ENCODE assay signal across 8 cellular contexts in the genomic region with DNA sequence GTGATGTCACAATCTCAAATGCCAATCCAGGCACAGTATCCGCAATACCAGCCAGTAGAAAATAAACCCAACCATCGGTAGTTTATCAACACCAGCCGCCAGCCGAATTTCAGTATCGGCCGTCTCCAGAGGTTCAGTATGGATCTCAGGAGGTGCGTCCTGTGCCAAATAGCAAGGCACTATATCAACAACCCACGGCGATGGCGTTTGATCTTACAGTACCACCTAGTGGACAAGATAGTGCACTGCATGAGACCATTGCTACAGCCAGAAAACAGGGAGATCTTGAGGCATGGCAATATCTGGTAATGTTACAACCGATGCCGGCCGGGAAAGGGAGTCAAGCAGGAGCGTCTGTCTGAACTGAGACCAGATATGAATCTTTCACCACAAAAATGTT.
DNase-seq lines count a peak whose midpoint lies in the region; ATAC-seq, FAIRE-seq and TF ChIP-seq lines count a peak whose summit lies in the region.
"Not testable (repeated sequence)": the region's sequence is repeated elsewhere in the genome, so short reads cannot be mapped to it uniquely, and the experiment has no call there.

No MANE protein-coding gene starts in this region.

- not testable (repeated sequence) for ATAC-seq in CD4-positive, alpha-beta T cell (ENCODE audit: poor library complexity); pancreas

- H3K36me3 Mint-ChIP-seq in CD4-positive, alpha-beta T cell (ENCODE audit: low read depth); activated naive CD4-positive, alpha-beta T cell treated with anti-CD3 and anti-CD28 coated beads, Interleukin-2, amount 10 ng/mL, durations not matched to agents 7 days and 5 days: not testable (repeated sequence)

- not testable (repeated sequence) for H3K27ac ChIP-seq in CD4-positive, alpha-beta T cell (ENCODE audit: low read depth, low read length); SJCRH30; endothelial cell of umbilical vein (ENCODE audit: insufficient read depth, low read depth, low read length); kidney (ENCODE audit: low read depth in 2 of 2, low read length in 2 of 2); pancreas; transverse colon

- intact Hi-C loops in CD4-positive, alpha-beta T cell (cut with DNase I, micrococcal nuclease); kidney (cut with DNase I); pancreas (cut with DNase I); transverse colon (cut with DNase I; ENCODE audit: low total_unique reads): not testable (repeated sequence)
- intact Hi-C loops in endothelial cell of umbilical vein (cut with micrococcal nuclease) = loop anchor here (10.0 kb wide), 2 partner anchors 125 to 495 kb away; no protein-coding TSS in a partner anchor

- CTCF ChIA-PET in CD4-positive, alpha-beta T cell (lab: Charles Lee) = interaction anchor here (1.3 kb wide), 1 partner anchor 127 kb away, joined by 5 read pairs; no protein-coding TSS in a partner anchor
- CTCF ChIA-PET in activated naive CD4-positive, alpha-beta T cell treated with anti-CD3 and anti-CD28 coated beads, Interleukin-2, amount 10 ng/mL, durations not matched to agents 7 days and 5 days (lab: Charles Lee) = interaction anchor here (1.2 kb wide), 1 partner anchor 128 kb away, joined by 6 read pairs; no protein-coding TSS in a partner anchor
- CTCF ChIA-PET in endothelial cell of umbilical vein (lab: Charles Lee) = interaction anchor here (1.1 kb wide), 1 partner anchor 128 kb away, joined by 3 read pairs; no protein-coding TSS in a partner anchor

- not testable (repeated sequence) for H3K4me1 Mint-ChIP-seq in CD4-positive, alpha-beta T cell (ENCODE audit: low read depth); activated naive CD4-positive, alpha-beta T cell treated with anti-CD3 and anti-CD28 coated beads, Interleukin-2, amount 10 ng/mL, durations not matched to agents 7 days and 5 days

- WGBS in pancreas, 2 donors = 15 to 17% methylated on average over 14 of the region's 14 CpGs
- 15% methylated on average over 14 of the region's 14 CpGs; no CpG with 5 or more reads in 1 of the 2 donors for WGBS in transverse colon (ENCODE audit: low coverage in 1 of 2), 2 donors

- not testable (repeated sequence) for FAIRE-seq in endothelial cell of umbilical vein (lab: Jason Lieb, UNC); pancreas (lab: Jason Lieb, UNC)
- peak; percentile 61 for FAIRE-seq in kidney (lab: Jason Lieb, UNC)

- dilution Hi-C loops in endothelial cell of umbilical vein (cut with MboI; ENCODE audit: extremely low pct_ligation_motif_present, low sequenced_read_pairs) = not testable (repeated sequence)

- H3K4me1 ChIP-seq in SJCRH30; endothelial cell of umbilical vein (ENCODE audit: control insufficient read depth, extremely low read depth, insufficient read depth, low read length); kidney (ENCODE audit: control insufficient read depth in 1 of 2, insufficient read depth in 1 of 2, low read depth in 1 of 2, low read length in 2 of 2); pancreas; transverse colon: not testable (repeated sequence)

- not testable (repeated sequence) for H3K4me3 Mint-ChIP-seq in CD4-positive, alpha-beta T cell; activated naive CD4-positive, alpha-beta T cell treated with anti-CD3 and anti-CD28 coated beads, Interleukin-2, amount 10 ng/mL, durations not matched to agents 7 days and 5 days

- H2AFZ ChIP-seq in endothelial cell of umbilical vein (ENCODE audit: low read depth, low read length) = not testable (repeated sequence)

- POLR2A ChIA-PET in CD4-positive, alpha-beta T cell (lab: Charles Lee); endothelial cell of umbilical vein (lab: Charles Lee): not testable (repeated sequence)

- TF ChIP-seq POLR2A in endothelial cell of umbilical vein (IDR thresholded peaks at IDR 0.05; ENCODE audit: low read depth, low read length); transverse colon (IDR thresholded peaks at IDR 0.05): not testable (repeated sequence)

- TF ChIP-seq EP300 in transverse colon (IDR thresholded peaks at IDR 0.05; ENCODE audit: low read depth) = not testable (repeated sequence)

- peak in 3 of 10 experiments; percentile 6 to 9 (median 8) for DNase-seq in CD4-positive, alpha-beta T cell
- DNase-seq in HK-2 (ENCODE audit: unreplicated experiment) (peak; percentile 0), SJCRH30 (peak; percentile 2 to 4), pancreas (peak in 1 of 6 donors; percentile 20), transverse colon (peak; percentile 9)
- DNase-seq in activated naive CD4-positive, alpha-beta T cell treated with anti-CD3 and anti-CD28 coated beads, Interleukin-2, amount 10 ng/mL, durations not matched to agents 7 days and 5 days = peak; percentile 23
- DNase-seq in endothelial cell of umbilical vein (ENCODE audit: low read depth, low spot score); kidney: not testable (repeated sequence)

- not testable (repeated sequence) for H3K9me3 ChIP-seq in CD4-positive, alpha-beta T cell (ENCODE audit: control insufficient read depth, low read length); SJCRH30 (replicated peaks); endothelial cell of umbilical vein (replicated peaks; ENCODE audit: control insufficient read depth, insufficient read depth, low read length); kidney (ENCODE audit: control insufficient read depth in 1 of 2, low read length in 2 of 2); pancreas; transverse colon

- not testable (repeated sequence) for H3K9me3 Mint-ChIP-seq in CD4-positive, alpha-beta T cell; activated naive CD4-positive, alpha-beta T cell treated with anti-CD3 and anti-CD28 coated beads, Interleukin-2, amount 10 ng/mL, durations not matched to agents 7 days and 5 days

- not testable (repeated sequence) for BruUV-seq in endothelial cell of umbilical vein (replicated peaks; lab: Mats Ljungman, UMichigan)

- not testable (repeated sequence) for H3K27me3 Mint-ChIP-seq in CD4-positive, alpha-beta T cell; activated naive CD4-positive, alpha-beta T cell treated with anti-CD3 and anti-CD28 coated beads, Interleukin-2, amount 10 ng/mL, durations not matched to agents 7 days and 5 days

- in situ Hi-C loops in transverse colon (cut with MboI; ENCODE audit: low pct_ligation_motif_present in 1 of 4, low pct_unique_long_range_greater_than_20kb in 1 of 4, low sequenced_read_pairs in 3 of 4) = loop anchor here in 3 of 4 donors (25.0 kb wide), 1 partner anchor 122 kb away; no protein-coding TSS in a partner anchor

- not testable (repeated sequence) for H3K9me1 ChIP-seq in endothelial cell of umbilical vein (replicated peaks; ENCODE audit: control insufficient read depth, extremely low read depth, insufficient read depth, low read length)

- H3K27ac Mint-ChIP-seq in CD4-positive, alpha-beta T cell; activated naive CD4-positive, alpha-beta T cell treated with anti-CD3 and anti-CD28 coated beads, Interleukin-2, amount 10 ng/mL, durations not matched to agents 7 days and 5 days: not testable (repeated sequence)

- peak; percentile 64 for TF ChIP-seq CTCF in CD4-positive, alpha-beta T cell (IDR thresholded peaks at IDR 0.05)
- TF ChIP-seq CTCF in endothelial cell of umbilical vein (IDR thresholded peaks at IDR 0.05; ENCODE audit: extremely low read depth in 1 of 2, insufficient read depth in 1 of 2, low read depth in 1 of 2, low read length in 2 of 2) (peak; percentile 21 to 27), kidney (IDR thresholded peaks at IDR 0.05; ENCODE audit: borderline replicate concordance, extremely low read depth, insufficient read depth) (peak; percentile 24), pancreas (IDR thresholded peaks at IDR 0.05) (peak; percentile 19 to 37 (median 30)), transverse colon (IDR thresholded peaks at IDR 0.05) (peak; percentile 53 to 76 (median 58))

- not testable (repeated sequence) for H3K36me3 ChIP-seq in SJCRH30; endothelial cell of umbilical vein (ENCODE audit: control insufficient read depth in 2 of 2, extremely low read depth in 1 of 2, insufficient read depth in 2 of 2, low read length in 2 of 2); kidney (ENCODE audit: control insufficient read depth in 1 of 2, insufficient read depth in 2 of 2, low read length in 2 of 2); pancreas; transverse colon

- not testable (repeated sequence) for H3K9ac ChIP-seq in endothelial cell of umbilical vein (replicated peaks; ENCODE audit: extremely low read depth, insufficient read depth, low read length); kidney (ENCODE audit: low read length in 2 of 2)

- H4K20me1 ChIP-seq in endothelial cell of umbilical vein (replicated peaks; ENCODE audit: control insufficient read depth, extremely low read depth, insufficient read depth, low read length) = not testable (repeated sequence)

- H3K79me2 ChIP-seq in endothelial cell of umbilical vein (ENCODE audit: control insufficient read depth, insufficient read depth, low read length) = not testable (repeated sequence)

- not testable (repeated sequence) for H3K4me2 ChIP-seq in endothelial cell of umbilical vein (ENCODE audit: insufficient read depth, low read length)

- H3K4me3 ChIP-seq in SJCRH30; endothelial cell of umbilical vein (replicated peaks in 1 of 3; ENCODE audit: insufficient read depth in 1 of 3, low read depth in 1 of 3, low read length in 3 of 3); kidney (ENCODE audit: low read length in 2 of 2); pancreas; transverse colon: not testable (repeated sequence)

- not testable (repeated sequence) for H3K27me3 ChIP-seq in CD4-positive, alpha-beta T cell (ENCODE audit: control insufficient read depth, insufficient read depth, low read length); SJCRH30; endothelial cell of umbilical vein (ENCODE audit: control insufficient read depth in 2 of 2, insufficient read depth in 2 of 2, low read length in 2 of 2); pancreas; transverse colon
